ENCODE assay signal across 27 cellular contexts in the genomic region with DNA sequence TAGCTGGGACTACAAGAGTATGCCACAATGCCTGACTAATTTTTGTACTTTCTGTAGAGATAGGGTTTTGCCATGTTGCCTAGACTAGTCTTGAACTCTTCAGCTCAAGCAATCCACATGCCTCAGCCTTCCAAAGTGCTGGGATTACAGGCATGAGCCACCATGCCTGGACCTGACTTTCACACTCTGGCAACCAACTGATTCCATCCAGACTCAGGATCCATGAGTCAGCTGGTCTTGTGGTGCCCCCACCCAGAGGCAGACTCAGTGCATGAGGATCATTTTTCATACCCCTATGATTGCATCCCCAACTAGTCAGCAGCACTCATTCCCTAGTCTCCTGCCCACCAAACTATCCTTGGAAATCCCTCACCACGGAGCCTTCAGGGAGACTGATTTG.
"Had no signal": no experiment of that assay in that cellular context is flagged by ENCODE, and none has a peak within 500 bp of the region (broad histone marks: within the 10 kb centered on the region; RNA-seq: fewer than 3 reads in every experiment).

No MANE protein-coding gene starts in this region.

- DNase-seq: activated CD4-positive, alpha-beta memory T cell treated with anti-CD3 and anti-CD28 coated beads for 36 hours; activated CD4-positive, alpha-beta T cell treated with anti-CD3 and anti-CD28 coated beads for 36 hours; activated CD4-positive, alpha-beta T cell treated with anti-CD3 and anti-CD28 coated beads, Interleukin-2, amount 10 ng/mL, durations not matched to agents 24 days and 14 days; activated CD4-positive, CD25-positive, alpha-beta regulatory T cell; activated CD4-positive, CD25-positive, alpha-beta regulatory T cell treated with anti-CD3 and anti-CD28 coated beads, Interleukin-2, amount 50 U/mL, for 72 hours; activated CD8-positive, alpha-beta memory T cell treated with anti-CD3 and anti-CD28 coated beads, Interleukin-2, amount 10 ng/mL, durations not matched to agents 7 days and 5 days; activated CD8-positive, alpha-beta memory T cell treated with anti-CD3 and anti-CD28 coated beads, Interleukin-2, amount 50 U/mL, for 4 hours; activated CD8-positive, alpha-beta T cell treated with anti-CD3 and anti-CD28 coated beads, Interleukin-2, amount 10 ng/mL, durations not matched to agents 7 days and 5 days; activated gamma-delta T cell; activated naive CD4-positive, alpha-beta T cell; activated naive CD4-positive, alpha-beta T cell treated with anti-CD3 and anti-CD28 coated beads, Interleukin-2, amount 10 ng/mL, durations not matched to agents 7 days and 5 days; activated naive CD8-positive, alpha-beta T cell treated with anti-CD3 and anti-CD28 coated beads, Interleukin-2, amount 10 ng/mL, durations not matched to agents 7 days and 5 days; activated T-cell treated with anti-CD3 and anti-CD28 coated beads, Interleukin-2, amount 50 U/mL, for 24 hours; activated T-cell treated with anti-CD3 and anti-CD28 coated beads, Interleukin-2, amount 50 U/mL, for 72 hours; caudate nucleus; effector CD8-positive, alpha-beta T cell; erythroblast; head of caudate nucleus; T-helper 1 cell; T-helper 17 cell; T1000 had no signal

- FAIRE-seq: colon, endometrium, endothelial cell of umbilical vein, frontal cortex had no signal

- H3K36me3 ChIP-seq: ascending aorta, esophagus muscularis mucosa had no signal

- H3K27me3 ChIP-seq: ascending aorta, esophagus muscularis mucosa had no signal

- H3K27ac ChIP-seq: ascending aorta, esophagus muscularis mucosa had no signal

- H3K4me3 ChIP-seq: ascending aorta, esophagus muscularis mucosa had no signal
